Comparison of ENCODE assay signal across 11 cellular contexts in genomic region chr15:22887157-22887951, GRCh38. TPM values are rescaled to one million over a fixed set of nuclear protein-coding genes. Genes with fewer than 3 reads are reported as not detected.
DNase-seq lines count a peak whose midpoint lies in the region; ATAC-seq, FAIRE-seq and TF ChIP-seq lines count a peak whose summit lies in the region.
"Had no signal": no experiment of that assay in that cellular context is flagged by ENCODE, and none has a peak within 500 bp of the region (broad histone marks: within the 10 kb centered on the region; RNA-seq: fewer than 3 reads in every experiment).

No MANE protein-coding gene starts in this region.

- no peak for TF ChIP-seq RAD21 in K562 (CRISPR knock-in tag; conservative IDR thresholded peaks at IDR 0.05 in 1 of 2, IDR thresholded peaks at IDR 0.05 in 1 of 2)

- H3K27me3 ChIP-seq in K562 (ENCODE audit: control insufficient read depth in 2 of 2, insufficient read depth in 2 of 2, low read length in 2 of 2) (no peaks in the 10 kb centered on the region), right cardiac atrium (ENCODE audit: control insufficient read depth, insufficient read depth) (no peaks in the 10 kb centered on the region)

- H3K79me2 ChIP-seq in K562 (ENCODE audit: control insufficient read depth, insufficient read depth, low read length), result no peaks in the 10 kb centered on the region

- peak overlapping the region; percentile 9 to 79; a peak in 3 of 4 replicates for H3K9ac ChIP-seq in K562 (ENCODE audit: insufficient read depth in 1 of 2, low read depth in 2 of 2, low read length in 2 of 2)

- no peak overlapping the region for H2AFZ ChIP-seq in K562 (ENCODE audit: low read depth, low read length)

- no peaks in the 10 kb centered on the region for H4K20me1 ChIP-seq in K562 (replicated peaks; ENCODE audit: control insufficient read depth, insufficient read depth, low read length)

- TF ChIP-seq CTCF in K562 (IDR thresholded peaks at IDR 0.05 in 2 of 3, conservative IDR thresholded peaks at IDR 0.05 in 1 of 3; ENCODE audit: insufficient read depth in 2 of 3, low read depth in 1 of 3, low read length in 3 of 3), result no peak

- peaks cover 13 to 25% of the 10 kb centered on the region in 2 experiments; a peak in 4 of 5 replicates for H3K4me1 ChIP-seq in K562 (replicated peaks in 1 of 2; ENCODE audit: control insufficient read depth in 2 of 2, insufficient read depth in 2 of 2, low read length in 2 of 2)
- H3K4me1 ChIP-seq in right cardiac atrium (ENCODE audit: control insufficient read depth, insufficient read depth, low read length), result no peaks in the 10 kb centered on the region

- DNase-seq in DMS53 (lab: John Stamatoyannopoulos, UW) (peak; percentile 5), DMS53 treated with DMSO at 0.1 percent for 48 hours (lab: John Stamatoyannopoulos, UW; ENCODE audit: unreplicated experiment) (no peak), K562 (ENCODE audit: extremely low read depth in 1 of 4, low spot score in 3 of 4) (peak; percentile 40 to 74 (median 50)), right cardiac atrium (peak in 1 of 3 donors; percentile 37), T-helper 1 cell (no peak), NCI-H1694 treated with DMSO at 0.1 percent for 48 hours (lab: John Stamatoyannopoulos, UW) (no peak)
- DNase-seq: activated naive CD4-positive, alpha-beta T cell treated with anti-CD3 and anti-CD28 coated beads, Interleukin-2, amount 10 ng/mL, durations not matched to agents 7 days and 5 days had no signal

- no peak for TF ChIP-seq POLR2A in K562 (conservative IDR thresholded peaks at IDR 0.05)

- ATAC-seq in K562, result peak; percentile 60
- peak; percentile 20 to 22 for ATAC-seq in right cardiac atrium
- no peak for ATAC-seq in HG02885 (IDR thresholded peaks at IDR 0.05; ENCODE audit: poor library complexity, unreplicated experiment)

- POLR2A ChIA-PET in K562 (lab: Yijun Ruan, JAX), result interaction anchor here (0.8 kb wide), 1 partner anchor 49 kb away, joined by 3 read pairs; no protein-coding TSS in a partner anchor

- FAIRE-seq in K562 (lab: Jason Lieb, UNC), result no peak
- FAIRE-seq: A204.1, endometrium had no signal

- H3K4me3 ChIP-seq in K562, result no peak overlapping the region
- no peak overlapping the region for H3K4me3 ChIP-seq in right cardiac atrium (ENCODE audit: low read length)

- H3K36me3 ChIP-seq in K562 (ENCODE audit: control insufficient read depth, insufficient read depth, low read length), result peaks cover 6% of the 10 kb centered on the region; the same call in 2 of the 3 replicates

- WGBS in K562 (ENCODE audit: insufficient coverage, low coverage, missing lambda C conversion rate), result 47% methylated on average over 13 of the region's 14 CpGs
- 73% methylated on average over 14 of the region's 14 CpGs for WGBS in right cardiac atrium

- H3K4me2 ChIP-seq in K562 (ENCODE audit: insufficient read depth, low read length), result peak overlapping the region; percentile 12; the same call in 1 of the 2 replicates

- in situ Hi-C loops in K562 (cut with MboI), result no loop called here

- intact Hi-C loops in K562 (cut with micrococcal nuclease), result no loop called here
- intact Hi-C loops in right cardiac atrium (cut with DNase I), result no loop called here

- no peaks in the 10 kb centered on the region for H3K9me1 ChIP-seq in K562 (ENCODE audit: control insufficient read depth, insufficient read depth, low read length)

- CTCF ChIA-PET in K562 (lab: Yijun Ruan, JAX; ENCODE audit: low intra/inter-chr PET ratio), result no interaction called here

- no TSS peak for BruUV-seq in K562 (replicated peaks; lab: Mats Ljungman, UMichigan)

- H3K9me3 ChIP-seq in K562 (replicated peaks; ENCODE audit: control insufficient read depth, insufficient read depth, low read depth, low read length) (no peaks in the 10 kb centered on the region), right cardiac atrium (ENCODE audit: control insufficient read depth, low read length) (no peaks in the 10 kb centered on the region)

- TF ChIP-seq EP300 in K562 (IDR thresholded peaks at IDR 0.05; ENCODE audit: low read length), result no peak

- peak overlapping the region; percentile 66; the same call in 2 of the 3 replicates for H3K27ac ChIP-seq in K562 (ENCODE audit: extremely low read depth, low read depth, low read length)
- H3K27ac ChIP-seq in right cardiac atrium (ENCODE audit: low read length), result peak overlapping the region; percentile 36
- H3K27ac ChIP-seq in temporal lobe (ENCODE audit: low read depth, low read length), result peak overlapping the region; percentile 7

TF ChIP-seq in K562, 482 proteins besides CTCF, POLR2A, EP300 and RAD21 (continues in another document):
- TF ChIP-seq MYC (IDR thresholded peaks at IDR 0.05; ENCODE audit: low read depth, low read length), result no peak
- TF ChIP-seq MYC (CRISPR knock-in tag; IDR thresholded peaks at IDR 0.05; ENCODE audit: borderline replicate concordance, low read depth), result no peak
- TF ChIP-seq MLLT1 (IDR thresholded peaks at IDR 0.05), result no peak
- TF ChIP-seq NR4A1 (CRISPR knock-in tag; IDR thresholded peaks at IDR 0.05), result no peak
- no peak for TF ChIP-seq NR4A1 (tag; IDR thresholded peaks at IDR 0.05)
- no peak for TF ChIP-seq DMBX1 (CRISPR knock-in tag; IDR thresholded peaks at IDR 0.05; ENCODE audit: borderline replicate concordance)
- TF ChIP-seq, protein P1, sequence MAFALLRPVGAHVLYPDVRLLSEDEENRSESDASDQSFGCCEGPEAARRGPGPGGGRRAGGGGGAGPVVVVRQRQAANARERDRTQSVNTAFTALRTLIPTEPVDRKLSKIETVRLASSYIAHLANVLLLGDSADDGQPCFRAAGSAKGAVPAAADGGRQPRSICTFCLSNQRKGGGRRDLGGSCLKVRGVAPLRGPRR (CRISPR knock-in tag; IDR thresholded peaks at IDR 0.05), result no peak
- no peak for TF ChIP-seq ZEB2 (IDR thresholded peaks at IDR 0.05)
- TF ChIP-seq ZNF589 (CRISPR knock-in tag; IDR thresholded peaks at IDR 0.05; ENCODE audit: low read depth), result no peak
- TF ChIP-seq, protein P2, sequence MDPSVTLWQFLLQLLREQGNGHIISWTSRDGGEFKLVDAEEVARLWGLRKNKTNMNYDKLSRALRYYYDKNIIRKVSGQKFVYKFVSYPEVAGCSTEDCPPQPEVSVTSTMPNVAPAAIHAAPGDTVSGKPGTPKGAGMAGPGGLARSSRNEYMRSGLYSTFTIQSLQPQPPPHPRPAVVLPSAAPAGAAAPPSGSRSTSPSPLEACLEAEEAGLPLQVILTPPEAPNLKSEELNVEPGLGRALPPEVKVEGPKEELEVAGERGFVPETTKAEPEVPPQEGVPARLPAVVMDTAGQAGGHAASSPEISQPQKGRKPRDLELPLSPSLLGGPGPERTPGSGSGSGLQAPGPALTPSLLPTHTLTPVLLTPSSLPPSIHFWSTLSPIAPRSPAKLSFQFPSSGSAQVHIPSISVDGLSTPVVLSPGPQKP (CRISPR knock-in tag; IDR thresholded peaks at IDR 0.05), result no peak
- no peak for TF ChIP-seq GATAD2B (IDR thresholded peaks at IDR 0.05; ENCODE audit: borderline replicate concordance)
- TF ChIP-seq EWSR1 (IDR thresholded peaks at IDR 0.05; ENCODE audit: borderline replicate concordance, low read depth, partially characterized antibody), result no peak
- no peak for TF ChIP-seq ZNF263 (CRISPR knock-in tag; IDR thresholded peaks at IDR 0.05; ENCODE audit: borderline replicate concordance)
- no peak for TF ChIP-seq XRCC4 (IDR thresholded peaks at IDR 0.05; ENCODE audit: extremely low read depth, insufficient read depth, insufficient read length)
- no peak for TF ChIP-seq U2AF1 (optimal IDR thresholded peaks at IDR 0.05; ENCODE audit: low read depth, low read length)
- peak; percentile 65; the same call in 1 of the 2 replicates for TF ChIP-seq TFAP4 (CRISPR knock-in tag; IDR thresholded peaks at IDR 0.05; ENCODE audit: borderline replicate concordance)
- no peak for TF ChIP-seq PRMT5 (CRISPR knock-in tag; IDR thresholded peaks at IDR 0.05)

RNA-seq across cellular contexts. Expression of gene NIPA2, which starts 48.9 kb away (rescaled TPM):
- total RNA-seq in K562 (2011; cell fraction: chromatin; rRNA removed; ENCODE audit: low replicate concordance), result 57.2 and 75.5 TPM in 2 replicates
- total RNA-seq in K562 (2011; cell fraction: nucleolus; rRNA removed), result 83.6 and 99.9 TPM in 2 replicates
- total RNA-seq in K562 (2011; cell fraction: nucleoplasm; rRNA removed), result 105 and 115 TPM in 2 replicates
- total RNA-seq in K562 (2014; rRNA removed) (107 and 112 TPM in 2 replicates), K562 (2014; rRNA removed; fragmentation: Illumina TruSeq; extraction: Trizol) (93.9 and 99.6 TPM in 2 replicates), K562 (2015; rRNA removed; fragmentation: Illumina TruSeq; extraction: Trizol) (85.4 and 86.4 TPM in 2 replicates), K562 (2021) (102 and 109 TPM in 2 replicates), right cardiac atrium (10 to 100 TPM; 19.9 to 29.9 (median 25.0) TPM), temporal lobe (34.7 TPM)
- polyA plus RNA-seq in K562 (2011; rRNA removed) (72.7 and 94.3 TPM in 2 replicates), K562 (2014; fragmentation: Illumina TruSeq; extraction: Trizol) (63.9 and 81.7 TPM in 2 replicates), K562 (2014; fragmentation: Nextera tagmentation; extraction: Ambion mirVana) (10 to 100 TPM; 18.7 to 22.7 TPM), K562 (2014; rRNA removed) (87.3 and 91.8 TPM in 2 replicates), right cardiac atrium (9.9 TPM)
- 39.7 and 62.8 TPM in 2 replicates for polyA plus RNA-seq in K562 (2011; cell fraction: cytosol; rRNA removed)
- polyA plus RNA-seq in K562 (2011; cell fraction: nucleus; rRNA removed), result 23.0 and 31.9 TPM in 2 replicates
- 56.0 and 68.5 TPM in 2 replicates for polyA plus RNA-seq in K562 (2012)
- polyA minus RNA-seq in K562 (2011; rRNA and poly(A)+ RNA removed), result 71.8 and 85.1 TPM in 2 replicates
- polyA minus RNA-seq in K562 (2011; cell fraction: cytosol; rRNA and poly(A)+ RNA removed), result 49.1 and 56.2 TPM in 2 replicates
- polyA minus RNA-seq in K562 (2011; cell fraction: nucleus; rRNA and poly(A)+ RNA removed), result 37.6 and 47.0 TPM in 2 replicates

Comparison
In these comparisons a context has a peak if more than half of its experiments do, and no peak if none do; other contexts are left out.
1. DNase-seq: peak in DMS53 (single experiment) and K562 (4 of 4); none in DMS53 treated with DMSO at 0.1 percent for 48 hours (single experiment), T-helper 1 cell (0 of 5) and NCI-H1694 treated with DMSO at 0.1 percent for 48 hours (single experiment).
2. H3K27ac ChIP-seq: peak in every context shown above with its lines; median percentile 66 in K562; 36 in right cardiac atrium; 7 in temporal lobe.